21 cellular contexts compared by ENCODE assay signal in genomic region chr6:110337481-110337880, GRCh38. TPM values are rescaled to one million over a fixed set of nuclear protein-coding genes. Genes with fewer than 3 reads are reported as not detected.
"Had no signal": no experiment of that assay in that cellular context is flagged by ENCODE, and none has a peak within 500 bp of the region (broad histone marks: within the 10 kb centered on the region; RNA-seq: fewer than 3 reads in every experiment).

No MANE protein-coding gene starts in this region.

- H3K27me3 ChIP-seq: right lobe of liver, spleen, thyroid gland had no signal

- H3K9ac ChIP-seq: parathyroid adenoma had no signal

- H3K27ac ChIP-seq: lower lobe of right lung, parathyroid adenoma, right lobe of liver, spleen, thyroid gland had no signal

- H3K4me3 ChIP-seq: lower lobe of right lung, right lobe of liver, spleen, thyroid gland had no signal

- H3K27me3 Mint-ChIP-seq: activated naive CD8-positive, alpha-beta T cell treated with anti-CD3 and anti-CD28 coated beads, Interleukin-2, amount 50 U/mL, for 24 hours; stimulated activated memory B cell treated with anti-CD40 and anti-IgM and Interleukin-4, amounts not matched to agents 10 μg/mL and 1 μg/mL and 100 μg/mL, for 72 hours had no signal

- DNase-seq: activated CD4-positive, alpha-beta T cell treated with anti-CD3 and anti-CD28 coated beads, Interleukin-2, amount 10 ng/mL, durations not matched to agents 7 days and 5 days; activated CD8-positive, alpha-beta memory T cell treated with anti-CD3 and anti-CD28 coated beads, Interleukin-2, amount 50 U/mL, for 4 hours; activated effector memory CD4-positive, alpha-beta T cell treated with Interleukin-2 at 50 U/mL for 16 hours; activated naive CD4-positive, alpha-beta T cell treated with anti-CD3 and anti-CD28 coated beads, Interleukin-2, amount 10 ng/mL, durations not matched to agents 7 days and 5 days; activated naive CD8-positive, alpha-beta T cell treated with anti-CD3 and anti-CD28 coated beads, Interleukin-2, amount 50 U/mL, for 24 hours; activated T-cell treated with anti-CD3 and anti-CD28 coated beads, Interleukin-2, amount 50 U/mL, for 4 hours; foreskin melanocyte; hypothalamus; islet precursor cell; left colon; lower lobe of right lung; right lobe of liver; spleen; stimulated activated CD4-positive, alpha-beta T cell treated with anti-CD3 and anti-CD28 coated beads, Interleukin-4, amount 100 ng/mL, for 4 hours; thyroid gland had no signal

- ATAC-seq: activated naive CD8-positive, alpha-beta T cell treated with anti-CD3 and anti-CD28 coated beads, Interleukin-2, amount 50 U/mL, for 24 hours; activated T-cell treated with anti-CD3 and anti-CD28 coated beads, Interleukin-2, amount 50 U/mL, for 4 hours; esophagus mucosa; left colon; lower lobe of right lung; right lobe of liver; stimulated activated memory B cell treated with anti-CD40 and anti-IgM and Interleukin-4, amounts not matched to agents 10 μg/mL and 1 μg/mL and 100 μg/mL, for 72 hours had no signal

- H3K79me2 ChIP-seq: parathyroid adenoma had no signal

- H3K4me3 Mint-ChIP-seq: activated CD4-positive, alpha-beta T cell treated with anti-CD3 and anti-CD28 coated beads, Interleukin-2, amount 10 ng/mL, durations not matched to agents 7 days and 5 days; activated naive CD4-positive, alpha-beta T cell treated with anti-CD3 and anti-CD28 coated beads, Interleukin-2, amount 10 ng/mL, durations not matched to agents 7 days and 5 days; activated naive CD8-positive, alpha-beta T cell treated with anti-CD3 and anti-CD28 coated beads, Interleukin-2, amount 50 U/mL, for 24 hours; activated T-cell treated with anti-CD3 and anti-CD28 coated beads, Interleukin-2, amount 50 U/mL, for 4 hours; nephron; stimulated activated memory B cell treated with anti-CD40 and anti-IgM and Interleukin-4, amounts not matched to agents 10 μg/mL and 1 μg/mL and 100 μg/mL, for 72 hours; T-helper 1 cell treated with Interleukin-12 subunit alpha and Interleukin-12 subunit beta and Interleukin-4 antibody, amounts not matched to agents 30 μg/mL and 1 μg/mL, for 36 hours had no signal

- H2AFZ ChIP-seq: parathyroid adenoma had no signal

- H3K36me3 ChIP-seq: lower lobe of right lung, right lobe of liver, spleen, thyroid gland had no signal

- H3K36me3 Mint-ChIP-seq: activated naive CD4-positive, alpha-beta T cell treated with anti-CD3 and anti-CD28 coated beads, Interleukin-2, amount 10 ng/mL, durations not matched to agents 7 days and 5 days; stimulated activated memory B cell treated with anti-CD40 and anti-IgM and Interleukin-4, amounts not matched to agents 10 μg/mL and 1 μg/mL and 100 μg/mL, for 72 hours had no signal

- H3K4me1 ChIP-seq: parathyroid adenoma, right lobe of liver, spleen, thyroid gland had no signal

- H3K9me3 ChIP-seq: lower lobe of right lung, right lobe of liver, spleen, thyroid gland had no signal

- H3K9me3 Mint-ChIP-seq: activated CD4-positive, alpha-beta T cell treated with anti-CD3 and anti-CD28 coated beads, Interleukin-2, amount 10 ng/mL, durations not matched to agents 7 days and 5 days; activated naive CD4-positive, alpha-beta T cell treated with anti-CD3 and anti-CD28 coated beads, Interleukin-2, amount 10 ng/mL, durations not matched to agents 7 days and 5 days; activated naive CD8-positive, alpha-beta T cell treated with anti-CD3 and anti-CD28 coated beads, Interleukin-2, amount 50 U/mL, for 24 hours; activated T-cell treated with anti-CD3 and anti-CD28 coated beads, Interleukin-2, amount 50 U/mL, for 4 hours; nephron; stimulated activated memory B cell treated with anti-CD40 and anti-IgM and Interleukin-4, amounts not matched to agents 10 μg/mL and 1 μg/mL and 100 μg/mL, for 72 hours; T-helper 1 cell treated with Interleukin-12 subunit alpha and Interleukin-12 subunit beta and Interleukin-4 antibody, amounts not matched to agents 30 μg/mL and 1 μg/mL, for 36 hours had no signal

- H3K4me1 Mint-ChIP-seq: activated CD4-positive, alpha-beta T cell treated with anti-CD3 and anti-CD28 coated beads, Interleukin-2, amount 10 ng/mL, durations not matched to agents 7 days and 5 days; activated naive CD4-positive, alpha-beta T cell treated with anti-CD3 and anti-CD28 coated beads, Interleukin-2, amount 10 ng/mL, durations not matched to agents 7 days and 5 days; stimulated activated memory B cell treated with anti-CD40 and anti-IgM and Interleukin-4, amounts not matched to agents 10 μg/mL and 1 μg/mL and 100 μg/mL, for 72 hours had no signal

- H3K27ac Mint-ChIP-seq: activated CD4-positive, alpha-beta T cell treated with anti-CD3 and anti-CD28 coated beads, Interleukin-2, amount 10 ng/mL, durations not matched to agents 7 days and 5 days; activated naive CD4-positive, alpha-beta T cell treated with anti-CD3 and anti-CD28 coated beads, Interleukin-2, amount 10 ng/mL, durations not matched to agents 7 days and 5 days; activated naive CD8-positive, alpha-beta T cell treated with anti-CD3 and anti-CD28 coated beads, Interleukin-2, amount 50 U/mL, for 24 hours; stimulated activated memory B cell treated with anti-CD40 and anti-IgM and Interleukin-4, amounts not matched to agents 10 μg/mL and 1 μg/mL and 100 μg/mL, for 72 hours; T-helper 1 cell treated with Interleukin-12 subunit alpha and Interleukin-12 subunit beta and Interleukin-4 antibody, amounts not matched to agents 30 μg/mL and 1 μg/mL, for 36 hours had no signal

RNA-seq across cellular contexts. Expression of gene METTL24, which starts 20.7 kb away (rescaled TPM):
- total RNA-seq: activated CD4-positive, alpha-beta T cell treated with anti-CD3 and anti-CD28 coated beads, Interleukin-2, amount 10 ng/mL, durations not matched to agents 7 days and 5 days; activated T-cell treated with anti-CD3 and anti-CD28 coated beads, Interleukin-2, amount 50 U/mL, for 4 hours; dermis microvascular lymphatic vessel endothelial cell; esophagus mucosa had no signal
- polyA plus RNA-seq: spleen had no signal
